ENCODE assay signal across 1 cellular context in the genomic region with DNA sequence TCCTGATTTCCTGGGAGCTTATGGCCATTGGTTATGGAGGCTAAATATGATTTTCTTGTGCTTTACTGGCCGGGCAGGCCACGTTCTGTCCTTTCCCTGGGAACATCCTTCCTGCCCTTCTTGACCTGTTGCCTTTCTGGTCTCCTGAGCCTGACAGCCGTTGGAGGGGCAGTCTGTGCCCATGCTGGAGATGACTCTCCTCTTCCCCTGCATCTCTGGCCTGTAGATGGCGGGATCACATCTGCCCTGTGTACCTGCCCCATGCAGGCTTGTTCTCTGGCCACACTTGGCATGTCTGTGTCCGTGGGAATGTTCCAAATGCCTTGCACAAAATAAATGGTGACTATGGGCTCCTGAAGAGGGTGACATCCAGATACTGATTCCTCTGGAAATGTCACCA.
TF ChIP-seq lines count a peak whose summit lies in the region.

No MANE protein-coding gene starts in this region.

TF ChIP-seq in HepG2, 621 proteins besides CTCF, POLR2A, EP300 and RAD21 (continued from another document):
- TF ChIP-seq, protein P1, sequence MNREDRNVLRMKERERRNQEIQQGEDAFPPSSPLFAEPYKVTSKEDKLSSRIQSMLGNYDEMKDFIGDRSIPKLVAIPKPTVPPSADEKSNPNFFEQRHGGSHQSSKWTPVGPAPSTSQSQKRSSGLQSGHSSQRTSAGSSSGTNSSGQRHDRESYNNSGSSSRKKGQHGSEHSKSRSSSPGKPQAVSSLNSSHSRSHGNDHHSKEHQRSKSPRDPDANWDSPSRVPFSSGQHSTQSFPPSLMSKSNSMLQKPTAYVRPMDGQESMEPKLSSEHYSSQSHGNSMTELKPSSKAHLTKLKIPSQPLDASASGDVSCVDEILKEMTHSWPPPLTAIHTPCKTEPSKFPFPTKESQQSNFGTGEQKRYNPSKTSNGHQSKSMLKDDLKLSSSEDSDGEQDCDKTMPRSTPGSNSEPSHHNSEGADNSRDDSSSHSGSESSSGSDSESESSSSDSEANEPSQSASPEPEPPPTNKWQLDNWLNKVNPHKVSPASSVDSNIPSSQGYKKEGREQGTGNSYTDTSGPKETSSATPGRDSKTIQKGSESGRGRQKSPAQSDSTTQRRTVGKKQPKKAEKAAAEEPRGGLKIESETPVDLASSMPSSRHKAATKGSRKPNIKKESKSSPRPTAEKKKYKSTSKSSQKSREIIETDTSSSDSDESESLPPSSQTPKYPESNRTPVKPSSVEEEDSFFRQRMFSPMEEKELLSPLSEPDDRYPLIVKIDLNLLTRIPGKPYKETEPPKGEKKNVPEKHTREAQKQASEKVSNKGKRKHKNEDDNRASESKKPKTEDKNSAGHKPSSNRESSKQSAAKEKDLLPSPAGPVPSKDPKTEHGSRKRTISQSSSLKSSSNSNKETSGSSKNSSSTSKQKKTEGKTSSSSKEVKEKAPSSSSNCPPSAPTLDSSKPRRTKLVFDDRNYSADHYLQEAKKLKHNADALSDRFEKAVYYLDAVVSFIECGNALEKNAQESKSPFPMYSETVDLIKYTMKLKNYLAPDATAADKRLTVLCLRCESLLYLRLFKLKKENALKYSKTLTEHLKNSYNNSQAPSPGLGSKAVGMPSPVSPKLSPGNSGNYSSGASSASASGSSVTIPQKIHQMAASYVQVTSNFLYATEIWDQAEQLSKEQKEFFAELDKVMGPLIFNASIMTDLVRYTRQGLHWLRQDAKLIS (CRISPR knock-in tag; IDR thresholded peaks at IDR 0.05), result no peak
- TF ChIP-seq, protein P2, sequence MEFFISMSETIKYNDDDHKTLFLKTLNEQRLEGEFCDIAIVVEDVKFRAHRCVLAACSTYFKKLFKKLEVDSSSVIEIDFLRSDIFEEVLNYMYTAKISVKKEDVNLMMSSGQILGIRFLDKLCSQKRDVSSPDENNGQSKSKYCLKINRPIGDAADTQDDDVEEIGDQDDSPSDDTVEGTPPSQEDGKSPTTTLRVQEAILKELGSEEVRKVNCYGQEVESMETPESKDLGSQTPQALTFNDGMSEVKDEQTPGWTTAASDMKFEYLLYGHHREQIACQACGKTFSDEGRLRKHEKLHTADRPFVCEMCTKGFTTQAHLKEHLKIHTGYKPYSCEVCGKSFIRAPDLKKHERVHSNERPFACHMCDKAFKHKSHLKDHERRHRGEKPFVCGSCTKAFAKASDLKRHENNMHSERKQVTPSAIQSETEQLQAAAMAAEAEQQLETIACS (CRISPR knock-in tag; IDR thresholded peaks at IDR 0.05), result no peak
- TF ChIP-seq, protein P3, sequence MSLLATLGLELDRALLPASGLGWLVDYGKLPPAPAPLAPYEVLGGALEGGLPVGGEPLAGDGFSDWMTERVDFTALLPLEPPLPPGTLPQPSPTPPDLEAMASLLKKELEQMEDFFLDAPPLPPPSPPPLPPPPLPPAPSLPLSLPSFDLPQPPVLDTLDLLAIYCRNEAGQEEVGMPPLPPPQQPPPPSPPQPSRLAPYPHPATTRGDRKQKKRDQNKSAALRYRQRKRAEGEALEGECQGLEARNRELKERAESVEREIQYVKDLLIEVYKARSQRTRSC (CRISPR knock-in tag; IDR thresholded peaks at IDR 0.05; ENCODE audit: low read depth), result no peak
- TF ChIP-seq, protein P4, sequence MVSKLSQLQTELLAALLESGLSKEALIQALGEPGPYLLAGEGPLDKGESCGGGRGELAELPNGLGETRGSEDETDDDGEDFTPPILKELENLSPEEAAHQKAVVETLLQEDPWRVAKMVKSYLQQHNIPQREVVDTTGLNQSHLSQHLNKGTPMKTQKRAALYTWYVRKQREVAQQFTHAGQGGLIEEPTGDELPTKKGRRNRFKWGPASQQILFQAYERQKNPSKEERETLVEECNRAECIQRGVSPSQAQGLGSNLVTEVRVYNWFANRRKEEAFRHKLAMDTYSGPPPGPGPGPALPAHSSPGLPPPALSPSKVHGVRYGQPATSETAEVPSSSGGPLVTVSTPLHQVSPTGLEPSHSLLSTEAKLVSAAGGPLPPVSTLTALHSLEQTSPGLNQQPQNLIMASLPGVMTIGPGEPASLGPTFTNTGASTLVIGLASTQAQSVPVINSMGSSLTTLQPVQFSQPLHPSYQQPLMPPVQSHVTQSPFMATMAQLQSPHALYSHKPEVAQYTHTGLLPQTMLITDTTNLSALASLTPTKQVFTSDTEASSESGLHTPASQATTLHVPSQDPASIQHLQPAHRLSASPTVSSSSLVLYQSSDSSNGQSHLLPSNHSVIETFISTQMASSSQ (IDR thresholded peaks at IDR 0.05; ENCODE audit: low read depth), result no peak
- TF ChIP-seq, protein P4 (CRISPR knock-in tag; IDR thresholded peaks at IDR 0.05; ENCODE audit: borderline replicate concordance), result no peak
- TF ChIP-seq RARA (CRISPR knock-in tag; IDR thresholded peaks at IDR 0.05) (no peak), TEAD2 (CRISPR knock-in tag; IDR thresholded peaks at IDR 0.05) (no peak), STAT5B (CRISPR knock-in tag; IDR thresholded peaks at IDR 0.05) (no peak), SP5 (CRISPR knock-in tag; IDR thresholded peaks at IDR 0.05; ENCODE audit: borderline replicate concordance, low read depth) (no peak), KLF13 (CRISPR knock-in tag; IDR thresholded peaks at IDR 0.05) (no peak), ZFP1 (CRISPR knock-in tag; IDR thresholded peaks at IDR 0.05) (no peak), ZNF264 (CRISPR knock-in tag; IDR thresholded peaks at IDR 0.05) (no peak), MATR3 (CRISPR knock-in tag; IDR thresholded peaks at IDR 0.05) (no peak), SETDB1 (CRISPR knock-in tag; IDR thresholded peaks at IDR 0.05; ENCODE audit: borderline replicate concordance) (no peak), TCF7L2 (IDR thresholded peaks at IDR 0.05; ENCODE audit: low read depth, low read length) (no peak), ZNF160 (CRISPR knock-in tag; IDR thresholded peaks at IDR 0.05) (no peak)
- TF ChIP-seq, protein P5, sequence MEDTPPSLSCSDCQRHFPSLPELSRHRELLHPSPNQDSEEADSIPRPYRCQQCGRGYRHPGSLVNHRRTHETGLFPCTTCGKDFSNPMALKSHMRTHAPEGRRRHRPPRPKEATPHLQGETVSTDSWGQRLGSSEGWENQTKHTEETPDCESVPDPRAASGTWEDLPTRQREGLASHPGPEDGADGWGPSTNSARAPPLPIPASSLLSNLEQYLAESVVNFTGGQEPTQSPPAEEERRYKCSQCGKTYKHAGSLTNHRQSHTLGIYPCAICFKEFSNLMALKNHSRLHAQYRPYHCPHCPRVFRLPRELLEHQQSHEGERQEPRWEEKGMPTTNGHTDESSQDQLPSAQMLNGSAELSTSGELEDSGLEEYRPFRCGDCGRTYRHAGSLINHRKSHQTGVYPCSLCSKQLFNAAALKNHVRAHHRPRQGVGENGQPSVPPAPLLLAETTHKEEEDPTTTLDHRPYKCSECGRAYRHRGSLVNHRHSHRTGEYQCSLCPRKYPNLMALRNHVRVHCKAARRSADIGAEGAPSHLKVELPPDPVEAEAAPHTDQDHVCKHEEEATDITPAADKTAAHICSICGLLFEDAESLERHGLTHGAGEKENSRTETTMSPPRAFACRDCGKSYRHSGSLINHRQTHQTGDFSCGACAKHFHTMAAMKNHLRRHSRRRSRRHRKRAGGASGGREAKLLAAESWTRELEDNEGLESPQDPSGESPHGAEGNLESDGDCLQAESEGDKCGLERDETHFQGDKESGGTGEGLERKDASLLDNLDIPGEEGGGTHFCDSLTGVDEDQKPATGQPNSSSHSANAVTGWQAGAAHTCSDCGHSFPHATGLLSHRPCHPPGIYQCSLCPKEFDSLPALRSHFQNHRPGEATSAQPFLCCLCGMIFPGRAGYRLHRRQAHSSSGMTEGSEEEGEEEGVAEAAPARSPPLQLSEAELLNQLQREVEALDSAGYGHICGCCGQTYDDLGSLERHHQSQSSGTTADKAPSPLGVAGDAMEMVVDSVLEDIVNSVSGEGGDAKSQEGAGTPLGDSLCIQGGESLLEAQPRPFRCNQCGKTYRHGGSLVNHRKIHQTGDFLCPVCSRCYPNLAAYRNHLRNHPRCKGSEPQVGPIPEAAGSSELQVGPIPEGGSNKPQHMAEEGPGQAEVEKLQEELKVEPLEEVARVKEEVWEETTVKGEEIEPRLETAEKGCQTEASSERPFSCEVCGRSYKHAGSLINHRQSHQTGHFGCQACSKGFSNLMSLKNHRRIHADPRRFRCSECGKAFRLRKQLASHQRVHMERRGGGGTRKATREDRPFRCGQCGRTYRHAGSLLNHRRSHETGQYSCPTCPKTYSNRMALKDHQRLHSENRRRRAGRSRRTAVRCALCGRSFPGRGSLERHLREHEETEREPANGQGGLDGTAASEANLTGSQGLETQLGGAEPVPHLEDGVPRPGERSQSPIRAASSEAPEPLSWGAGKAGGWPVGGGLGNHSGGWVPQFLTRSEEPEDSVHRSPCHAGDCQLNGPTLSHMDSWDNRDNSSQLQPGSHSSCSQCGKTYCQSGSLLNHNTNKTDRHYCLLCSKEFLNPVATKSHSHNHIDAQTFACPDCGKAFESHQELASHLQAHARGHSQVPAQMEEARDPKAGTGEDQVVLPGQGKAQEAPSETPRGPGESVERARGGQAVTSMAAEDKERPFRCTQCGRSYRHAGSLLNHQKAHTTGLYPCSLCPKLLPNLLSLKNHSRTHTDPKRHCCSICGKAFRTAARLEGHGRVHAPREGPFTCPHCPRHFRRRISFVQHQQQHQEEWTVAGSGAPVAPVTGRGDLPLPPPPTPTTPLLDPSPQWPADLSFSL (CRISPR knock-in tag; IDR thresholded peaks at IDR 0.05), result no peak
- TF ChIP-seq, protein P6, sequence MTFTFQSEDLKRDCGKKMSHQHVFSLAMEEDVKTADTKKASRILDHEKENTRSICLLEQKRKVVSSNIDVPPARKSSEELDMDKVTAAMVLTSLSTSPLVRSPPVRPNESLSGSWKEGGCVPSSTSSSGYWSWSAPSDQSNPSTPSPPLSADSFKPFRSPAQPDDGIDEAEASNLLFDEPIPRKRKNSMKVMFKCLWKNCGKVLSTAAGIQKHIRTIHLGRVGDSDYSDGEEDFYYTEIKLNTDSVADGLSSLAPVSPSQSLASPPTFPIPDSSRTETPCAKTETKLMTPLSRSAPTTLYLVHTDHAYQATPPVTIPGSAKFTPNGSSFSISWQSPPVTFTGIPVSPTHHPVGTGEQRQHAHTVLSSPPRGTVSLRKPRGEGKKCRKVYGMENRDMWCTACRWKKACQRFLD (CRISPR knock-in tag; IDR thresholded peaks at IDR 0.05; ENCODE audit: borderline replicate concordance), result no peak
